Comparison of ENCODE assay signal across 12 cellular contexts in genomic region chr11:70158201-70158600, GRCh38. TPM values are rescaled to one million over a fixed set of nuclear protein-coding genes. Genes with fewer than 3 reads are reported as not detected.
DNase-seq lines count a peak whose midpoint lies in the region; ATAC-seq, FAIRE-seq and TF ChIP-seq lines count a peak whose summit lies in the region.
"Had no signal": no experiment of that assay in that cellular context is flagged by ENCODE, and none has a peak within 500 bp of the region (broad histone marks: within the 10 kb centered on the region; RNA-seq: fewer than 3 reads in every experiment).

No MANE protein-coding gene starts in this region.

- ATAC-seq in GM19023 (IDR thresholded peaks at IDR 0.05; ENCODE audit: unreplicated experiment): no peak
- no peak for ATAC-seq in HG03045 (IDR thresholded peaks at IDR 0.05; ENCODE audit: unreplicated experiment)

- H3K27ac ChIP-seq in cardiac muscle cell (no peak overlapping the region), right atrium auricular region (no peak overlapping the region)
- H3K27ac ChIP-seq: sigmoid colon, SJSA1 had no signal

- TF ChIP-seq CTCF in cardiac muscle cell (IDR thresholded peaks at IDR 0.05; ENCODE audit: low read depth, low read length) (peak; percentile 36), right atrium auricular region (IDR thresholded peaks at IDR 0.05) (peak in 1 of 2 donors; percentile 46), fibroblast of the aortic adventitia (IDR thresholded peaks at IDR 0.05; ENCODE audit: insufficient read depth, low read length) (peak; percentile 34)

- no peaks in the 10 kb centered on the region for H3K4me1 ChIP-seq in cardiac muscle cell (ENCODE audit: low read depth)
- H3K4me1 ChIP-seq in right atrium auricular region: no peaks in the 10 kb centered on the region
- H3K4me1 ChIP-seq: sigmoid colon had no signal

- H3K36me3 ChIP-seq in cardiac muscle cell: no peaks in the 10 kb centered on the region
- H3K36me3 ChIP-seq in right atrium auricular region: no peaks in the 10 kb centered on the region
- H3K36me3 ChIP-seq: sigmoid colon, SJSA1 had no signal

- no peak for FAIRE-seq in urothelium cell line (lab: Jason Lieb, UNC)

- no peaks in the 10 kb centered on the region for H3K27me3 ChIP-seq in cardiac muscle cell
- no peaks in the 10 kb centered on the region for H3K27me3 ChIP-seq in right atrium auricular region
- H3K27me3 ChIP-seq: sigmoid colon had no signal

- H3K9me3 ChIP-seq in cardiac muscle cell (ENCODE audit: low read depth) (no peaks in the 10 kb centered on the region), right atrium auricular region (no peaks in the 10 kb centered on the region)
- H3K9me3 ChIP-seq: sigmoid colon, SJSA1 had no signal

- no peak overlapping the region for H3K4me3 ChIP-seq in cardiac muscle cell
- no peak overlapping the region for H3K4me3 ChIP-seq in right atrium auricular region
- H3K4me3 ChIP-seq in fibroblast of the aortic adventitia (ENCODE audit: low read depth, low read length): no peak overlapping the region
- H3K4me3 ChIP-seq: sigmoid colon, SJSA1 had no signal

- peak; percentile 25 to 73 for DNase-seq in cardiac muscle cell (ENCODE audit: low read depth in 1 of 2, low spot score in 1 of 2)
- DNase-seq in right atrium auricular region (ENCODE audit: low spot score): no peak
- peak; percentile 4 for DNase-seq in RKO (ENCODE audit: low spot score)
- peak; percentile 6 for DNase-seq in fibroblast of the aortic adventitia (ENCODE audit: low read depth)
- peak; percentile 31 for DNase-seq in urothelium cell line (ENCODE audit: low spot score)
- no peak for DNase-seq in DMS79 (lab: John Stamatoyannopoulos, UW)
- DNase-seq: CD4-positive, CD25-positive, alpha-beta regulatory T cell; head of caudate nucleus; sigmoid colon had no signal

RNA-seq across cellular contexts. Expression of gene FADD, which starts 44.9 kb away (rescaled TPM):
- total RNA-seq in cardiac muscle cell: 30.1 and 34.0 TPM in 2 replicates
- polyA plus RNA-seq in cardiac muscle cell: 34.8 and 37.1 TPM in 2 replicates
- 10 to 100 TPM in 1 of 2 donors, 1 to 10 TPM in 1; 7.1 to 11.1 TPM for total RNA-seq in right atrium auricular region
- 21.8 and 30.8 TPM in 2 replicates for total RNA-seq in fibroblast of the aortic adventitia (ENCODE audit: low replicate concordance)

Comparison
In these comparisons a context has a peak if more than half of its experiments do, and no peak if none do; other contexts are left out.
1. DNase-seq: peak in cardiac muscle cell (2 of 2), RKO (single experiment), fibroblast of the aortic adventitia (single experiment) and urothelium cell line (single experiment); none in right atrium auricular region (single experiment) and DMS79 (single experiment).